ENCODE assay signal across 11 cellular contexts in genomic region chr13:100506154-100506553, GRCh38.
DNase-seq lines count a peak whose midpoint lies in the region; ATAC-seq and TF ChIP-seq lines count a peak whose summit lies in the region.
"Had no signal": no experiment of that assay in that cellular context is flagged by ENCODE, and none has a peak within 500 bp of the region (broad histone marks: within the 10 kb centered on the region; RNA-seq: fewer than 3 reads in every experiment).

No MANE protein-coding gene starts in this region.

- peak overlapping the region; percentile 42 for H3K27ac Mint-ChIP-seq in activated CD4-positive, alpha-beta T cell treated with anti-CD3 and anti-CD28 coated beads, Interleukin-2, amount 10 ng/mL, durations not matched to agents 7 days and 5 days

- POLR2A ChIA-PET in activated CD4-positive, alpha-beta T cell treated with anti-CD3 and anti-CD28 coated beads, Interleukin-2, amount 10 ng/mL, durations not matched to agents 7 days and 5 days (lab: Charles Lee) = interaction anchor here (0.6 kb wide), 1 partner anchor 688 kb away, joined by 8 read pairs; no protein-coding TSS in a partner anchor

- H3K4me3 Mint-ChIP-seq in activated CD4-positive, alpha-beta T cell treated with anti-CD3 and anti-CD28 coated beads, Interleukin-2, amount 10 ng/mL, durations not matched to agents 7 days and 5 days = peak overlapping the region; percentile 52

- peaks cover 15% of the 10 kb centered on the region for H3K4me1 Mint-ChIP-seq in activated CD4-positive, alpha-beta T cell treated with anti-CD3 and anti-CD28 coated beads, Interleukin-2, amount 10 ng/mL, durations not matched to agents 7 days and 5 days

- CTCF ChIA-PET in activated CD4-positive, alpha-beta T cell treated with anti-CD3 and anti-CD28 coated beads, Interleukin-2, amount 10 ng/mL, durations not matched to agents 7 days and 5 days (lab: Charles Lee) = no interaction called here

- no peak overlapping the region for H3K4me3 ChIP-seq in left lung
- H3K4me3 ChIP-seq in body of pancreas = no peak overlapping the region

- peak; percentile 87 for ATAC-seq in HG02571 (IDR thresholded peaks at IDR 0.05; ENCODE audit: unreplicated experiment)
- ATAC-seq in left lung = no peak
- ATAC-seq in body of pancreas = no peak

- DNase-seq in GM13977 (ENCODE audit: low spot score) (peak; percentile 70), left lung (no peak), NCI-H774 (lab: John Stamatoyannopoulos, UW) (no peak), body of pancreas (no peak), Ammon's horn (ENCODE audit: low spot score) (no peak)
- no peak for DNase-seq in activated CD4-positive, alpha-beta T cell treated with anti-CD3 and anti-CD28 coated beads, Interleukin-2, amount 10 ng/mL, durations not matched to agents 7 days and 5 days
- DNase-seq in stimulated activated CD4-positive, alpha-beta T cell treated with anti-CD3 and anti-CD28 coated beads, Interleukin-12 subunit alpha, Interleukin-12 subunit beta, amount 100 ng/mL, for 48 hours (ENCODE audit: low read depth in 2 of 3, low spot score in 1 of 3) = peak; percentile 16 to 28 (median 24)
- DNase-seq: dorsolateral prefrontal cortex, HCEC 1CT, islet precursor cell had no signal

- H3K27me3 Mint-ChIP-seq in activated CD4-positive, alpha-beta T cell treated with anti-CD3 and anti-CD28 coated beads, Interleukin-2, amount 10 ng/mL, durations not matched to agents 7 days and 5 days = peaks cover 2% of the 10 kb centered on the region

- H3K27ac ChIP-seq in left lung = no peak overlapping the region
- no peak overlapping the region for H3K27ac ChIP-seq in body of pancreas
- H3K27ac ChIP-seq: dorsolateral prefrontal cortex had no signal

- intact Hi-C loops in left lung (cut with DNase I) (no loop called here), body of pancreas (cut with DNase I) (no loop called here)

- H3K27me3 ChIP-seq in left lung (no peaks in the 10 kb centered on the region), body of pancreas (no peaks in the 10 kb centered on the region)
- H3K27me3 ChIP-seq: dorsolateral prefrontal cortex had no signal

- WGBS in body of pancreas, 2 donors = 87 to 91% methylated on average over 15 of the region's 15 CpGs

- TF ChIP-seq POLR2A in body of pancreas (IDR thresholded peaks at IDR 0.05) = no peak

- peaks cover 0 to 3% of the 10 kb centered on the region in 2 donors for H3K4me1 ChIP-seq in left lung
- no peaks in the 10 kb centered on the region for H3K4me1 ChIP-seq in body of pancreas

- H3K9me3 Mint-ChIP-seq in activated CD4-positive, alpha-beta T cell treated with anti-CD3 and anti-CD28 coated beads, Interleukin-2, amount 10 ng/mL, durations not matched to agents 7 days and 5 days = no peaks in the 10 kb centered on the region

- in situ Hi-C loops in GM13977 (cut with MboI; ENCODE audit: low pct_unique_long_range_greater_than_20kb, low sequenced_read_pairs, unreplicated experiment) = loop anchor here (25.0 kb wide), 1 partner anchor 519 kb away; the partner anchor contains the start of gene ZIC2

- H3K36me3 Mint-ChIP-seq in activated CD4-positive, alpha-beta T cell treated with anti-CD3 and anti-CD28 coated beads, Interleukin-2, amount 10 ng/mL, durations not matched to agents 7 days and 5 days (ENCODE audit: low read depth) = no peaks in the 10 kb centered on the region

- H3K9me3 ChIP-seq in left lung (no peaks in the 10 kb centered on the region), body of pancreas (no peaks in the 10 kb centered on the region)

- TF ChIP-seq CTCF in GM13977 (IDR thresholded peaks at IDR 0.05; ENCODE audit: extremely low read depth, insufficient read depth, missing control alignments) = no peak
- no peak for TF ChIP-seq CTCF in left lung (IDR thresholded peaks at IDR 0.05)
- TF ChIP-seq CTCF in body of pancreas (IDR thresholded peaks at IDR 0.05) = no peak

- H3K36me3 ChIP-seq in left lung (no peaks in the 10 kb centered on the region), body of pancreas (replicated peaks in 1 of 2; ENCODE audit: insufficient read depth in 1 of 2, low read depth in 2 of 2) (no peaks in the 10 kb centered on the region)

Comparison
In these comparisons a context has a peak if more than half of its experiments do, and no peak if none do; other contexts are left out.
1. DNase-seq: peak in GM13977 (single experiment) and stimulated activated CD4-positive, alpha-beta T cell treated with anti-CD3 and anti-CD28 coated beads, Interleukin-12 subunit alpha, Interleukin-12 subunit beta, amount 100 ng/mL, for 48 hours (3 of 3); none in activated CD4-positive, alpha-beta T cell treated with anti-CD3 and anti-CD28 coated beads, Interleukin-2, amount 10 ng/mL, durations not matched to agents 7 days and 5 days (single experiment), left lung (0 of 2), NCI-H774 (single experiment), body of pancreas (0 of 4) and Ammon's horn (single experiment).